In the genomic region with DNA sequence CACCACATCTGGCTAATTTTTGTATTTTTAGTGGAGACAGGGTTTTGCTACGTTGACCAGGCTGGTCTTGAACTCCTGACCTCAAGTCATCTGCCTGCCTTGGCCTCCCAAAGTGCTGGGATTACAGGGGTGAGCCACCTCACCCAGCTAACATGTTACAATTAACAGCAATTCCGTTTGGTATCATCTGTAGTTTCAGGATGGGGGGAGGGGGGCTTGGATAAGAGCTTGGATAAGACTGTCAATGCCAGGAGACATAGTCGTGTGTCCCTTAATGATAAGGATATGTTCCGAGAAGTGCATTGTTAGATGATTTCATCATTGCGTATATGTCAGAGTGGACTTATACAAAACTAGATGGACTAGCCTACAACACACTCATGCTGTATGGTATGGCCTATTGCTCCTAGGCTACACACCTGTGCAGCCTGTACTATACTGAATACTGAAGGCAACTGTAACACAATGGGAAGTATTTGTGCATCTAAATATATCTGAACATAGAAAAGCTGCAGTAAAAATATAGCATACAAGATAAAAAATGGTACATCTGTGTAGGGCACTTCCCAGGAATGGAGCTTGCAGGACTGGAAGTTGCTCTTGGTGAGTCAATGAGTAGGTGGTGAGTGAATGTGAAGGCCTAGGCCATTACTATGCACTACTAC, we compare ENCODE assay signal across 20 cellular contexts.
DNase-seq lines count a peak whose midpoint lies in the region; ATAC-seq, FAIRE-seq and TF ChIP-seq lines count a peak whose summit lies in the region.
"Had no signal": no experiment of that assay in that cellular context is flagged by ENCODE, and none has a peak within 500 bp of the region (broad histone marks: within the 10 kb centered on the region; RNA-seq: fewer than 3 reads in every experiment).

No MANE protein-coding gene starts in this region.

- no peak overlapping the region for H3K14ac ChIP-seq in IMR-90 (replicated peaks; ENCODE audit: low read depth, low read length)

- H3K4me1 Mint-ChIP-seq in activated CD8-positive, alpha-beta T cell treated with anti-CD3 and anti-CD28 coated beads for 36 hours (ENCODE audit: low read depth), result no peaks in the 10 kb centered on the region

- ATAC-seq in IMR-90 (ENCODE audit: low read depth) (peak; percentile 72; the same call in 1 of the 2 replicates), K562 (peak; percentile 89)
- ATAC-seq in activated CD8-positive, alpha-beta T cell treated with anti-CD3 and anti-CD28 coated beads for 36 hours, result no peak
- ATAC-seq: Right ventricle myocardium inferior had no signal

- H3K27ac ChIP-seq in IMR-90 (ENCODE audit: insufficient read depth, low read length), result no peak overlapping the region
- H3K27ac ChIP-seq in K562 (ENCODE audit: extremely low read depth, low read depth, low read length), result peak overlapping the region; percentile 42; the same call in 2 of the 3 replicates
- no peak overlapping the region for H3K27ac ChIP-seq in mesendoderm (ENCODE audit: low read depth, low read length)
- H3K27ac ChIP-seq: KMS-11, SK-N-MC had no signal

- H2AK5ac ChIP-seq in IMR-90 (ENCODE audit: low read depth, low read length) (peak overlapping the region; percentile 3; the same call in 1 of the 2 replicates), mesendoderm (ENCODE audit: low read length) (no peak overlapping the region)

- H3K4me1 ChIP-seq in IMR-90 (ENCODE audit: control insufficient read depth, insufficient read depth, low read length) (no peaks in the 10 kb centered on the region; the same call in 1 of the 2 replicates), K562 (replicated peaks in 1 of 2; ENCODE audit: control insufficient read depth in 2 of 2, insufficient read depth in 2 of 2, low read length in 2 of 2) (peaks cover 0 to 13% of the 10 kb centered on the region in 2 experiments; a peak in 3 of 5 replicates), mesendoderm (ENCODE audit: control insufficient read depth, low read depth, low read length) (peaks cover 3% of the 10 kb centered on the region)

- no peak overlapping the region for H2AK9ac ChIP-seq in IMR-90 (replicated peaks; ENCODE audit: low read depth, low read length, poor library complexity)

- 69% methylated on average over 2 of the region's 5 CpGs; no CpG with 5 or more reads in 1 of the 2 experiments for WGBS in IMR-90 (ENCODE audit: extremely low coverage in 2 of 2, insufficient read length in 1 of 2), 2 experiments
- WGBS in K562 (ENCODE audit: insufficient coverage, low coverage, missing lambda C conversion rate), result under 1% methylated on average over 5 of the region's 5 CpGs
- no CpG with 5 or more reads among the region's 5 CpGs for WGBS in mesendoderm (ENCODE audit: extremely low coverage, insufficient coverage, low lambda C conversion rate)

- peak overlapping the region; percentile 5 for H2BK5ac ChIP-seq in IMR-90 (ENCODE audit: low read depth, low read length, poor library complexity, severe bottlenecking)
- no peak overlapping the region for H2BK5ac ChIP-seq in mesendoderm (ENCODE audit: low read length)

- H3K18ac ChIP-seq in IMR-90 (ENCODE audit: low read depth, low read length) (no peak overlapping the region), mesendoderm (ENCODE audit: low read length) (no peak overlapping the region)

- intact Hi-C loops in IMR-90 (cut with micrococcal nuclease) (no loop called here), K562 (cut with micrococcal nuclease) (no loop called here)
- intact Hi-C loops in activated CD8-positive, alpha-beta T cell treated with anti-CD3 and anti-CD28 coated beads for 36 hours (cut with micrococcal nuclease), result no loop called here

- CTCF ChIA-PET in IMR-90 (lab: Yijun Ruan, JAX) (interaction anchor here (0.5 kb wide), 1 partner anchor 16 kb away, joined by 3 read pairs; no protein-coding TSS in a partner anchor), K562 (lab: Yijun Ruan, JAX; ENCODE audit: low intra/inter-chr PET ratio) (no interaction called here)
- CTCF ChIA-PET in activated CD8-positive, alpha-beta T cell treated with anti-CD3 and anti-CD28 coated beads for 36 hours (lab: Charles Lee), result no interaction called here

- H3K36me3 Mint-ChIP-seq in activated CD8-positive, alpha-beta T cell treated with anti-CD3 and anti-CD28 coated beads for 36 hours (ENCODE audit: low read depth), result no peaks in the 10 kb centered on the region
- H3K36me3 Mint-ChIP-seq: CD4-positive, CD25-positive, alpha-beta regulatory T cell had no signal

- H3K56ac ChIP-seq in IMR-90 (ENCODE audit: extremely low read depth, insufficient read depth, low read length) (no peak overlapping the region), mesendoderm (ENCODE audit: low read length) (no peak overlapping the region)

- H2BK120ac ChIP-seq in IMR-90 (ENCODE audit: low read depth, low read length), result no peak overlapping the region
- H2BK120ac ChIP-seq in mesendoderm (ENCODE audit: low read depth, low read length), result no peak overlapping the region

- in situ Hi-C loops in IMR-90 (cut with MboI; ENCODE audit: low sequenced_read_pairs) (no loop called here), K562 (cut with MboI) (no loop called here)

- no peak overlapping the region for H3K4me3 Mint-ChIP-seq in activated CD8-positive, alpha-beta T cell treated with anti-CD3 and anti-CD28 coated beads for 36 hours
- H3K4me3 Mint-ChIP-seq: B cell; CD4-positive, CD25-positive, alpha-beta regulatory T cell had no signal

- H2BK20ac ChIP-seq in IMR-90 (ENCODE audit: low read depth, low read length), result no peak overlapping the region

- H2BK15ac ChIP-seq in IMR-90 (ENCODE audit: low read depth, low read length) (no peak overlapping the region), mesendoderm (replicated peaks; ENCODE audit: low read depth) (no peak overlapping the region)

- no TSS peak for BruUV-seq in IMR-90 (replicated peaks; lab: Mats Ljungman, UMichigan)
- no TSS peak for BruUV-seq in K562 (replicated peaks; lab: Mats Ljungman, UMichigan)

- POLR2A ChIA-PET in IMR-90 (lab: Charles Lee; ENCODE audit: unreplicated experiment) (no interaction called here), K562 (lab: Yijun Ruan, JAX) (interaction anchor here (0.6 to 1.9 kb wide), 4 partner anchors 10 to 146 kb away, joined by 3 to 5 read pairs (median 4); no protein-coding TSS in a partner anchor)
- POLR2A ChIA-PET in activated CD8-positive, alpha-beta T cell treated with anti-CD3 and anti-CD28 coated beads for 36 hours (lab: Charles Lee), result no interaction called here

- dilution Hi-C loops in IMR-90 (cut with HindIII; ENCODE audit: low sequenced_read_pairs, unreplicated experiment), result no loop called here

- FAIRE-seq in K562 (lab: Jason Lieb, UNC), result peak; percentile 35
- peak; percentile 96 for FAIRE-seq in urothelium cell line (lab: Jason Lieb, UNC)

- no peak overlapping the region for H3K4ac ChIP-seq in IMR-90 (ENCODE audit: low read depth, low read length)
- H3K4ac ChIP-seq in mesendoderm (ENCODE audit: low read depth, low read length), result no peak overlapping the region

- no peaks in the 10 kb centered on the region for H3K9me3 Mint-ChIP-seq in activated CD8-positive, alpha-beta T cell treated with anti-CD3 and anti-CD28 coated beads for 36 hours
- H3K9me3 Mint-ChIP-seq: CD4-positive, CD25-positive, alpha-beta regulatory T cell had no signal

- TF ChIP-seq POLR2A in IMR-90 (IDR thresholded peaks at IDR 0.05; ENCODE audit: low read depth, low read length) (no peak), K562 (conservative IDR thresholded peaks at IDR 0.05) (no peak)

- H4K20me1 ChIP-seq in IMR-90 (ENCODE audit: insufficient read depth, low read length) (no peaks in the 10 kb centered on the region), K562 (replicated peaks; ENCODE audit: control insufficient read depth, insufficient read depth, low read length) (no peaks in the 10 kb centered on the region)

- H3K27me3 ChIP-seq in IMR-90 (ENCODE audit: control insufficient read depth, insufficient read depth, low read length), result no peaks in the 10 kb centered on the region
- H3K27me3 ChIP-seq in K562 (ENCODE audit: control insufficient read depth in 2 of 2, insufficient read depth in 2 of 2, low read length in 2 of 2), result no peaks in the 10 kb centered on the region; a peak in 1 of 5 replicates
- H3K27me3 ChIP-seq in mesendoderm (ENCODE audit: insufficient read depth, low read length, poor library complexity), result no peaks in the 10 kb centered on the region

- H4K5ac ChIP-seq in IMR-90 (ENCODE audit: low read depth, low read length) (no peak overlapping the region), mesendoderm (ENCODE audit: low read length) (no peak overlapping the region)

- H3K9ac ChIP-seq in IMR-90 (ENCODE audit: low read depth, low read length) (no peak overlapping the region), K562 (ENCODE audit: insufficient read depth in 1 of 2, low read depth in 2 of 2, low read length in 2 of 2) (no peak overlapping the region), mesendoderm (ENCODE audit: low read length) (no peak overlapping the region)
- H3K9ac ChIP-seq: KMS-11 had no signal

- H3K4me2 ChIP-seq in IMR-90 (ENCODE audit: low read depth, low read length) (no peak overlapping the region), K562 (ENCODE audit: insufficient read depth, low read length) (peak overlapping the region; percentile 49; the same call in 1 of the 2 replicates), mesendoderm (ENCODE audit: low read length) (no peak overlapping the region)
- H3K4me2 ChIP-seq: KMS-11 had no signal

- H3K27me3 Mint-ChIP-seq in activated CD8-positive, alpha-beta T cell treated with anti-CD3 and anti-CD28 coated beads for 36 hours, result no peaks in the 10 kb centered on the region
- H3K27me3 Mint-ChIP-seq: B cell; CD4-positive, CD25-positive, alpha-beta regulatory T cell had no signal

- H4K8ac ChIP-seq in IMR-90 (ENCODE audit: low read depth in 2 of 2, low read length in 2 of 2) (no peak overlapping the region; a peak in 1 of 4 replicates), mesendoderm (ENCODE audit: low read depth, low read length) (no peak overlapping the region)

- H3K79me2 ChIP-seq in K562 (ENCODE audit: control insufficient read depth, insufficient read depth, low read length), result no peaks in the 10 kb centered on the region
- H3K79me2 ChIP-seq in mesendoderm (ENCODE audit: control insufficient read depth, insufficient read depth, low read length), result no peaks in the 10 kb centered on the region

- H3K9me1 ChIP-seq in IMR-90 (ENCODE audit: insufficient read depth, low read length), result no peaks in the 10 kb centered on the region
- no peaks in the 10 kb centered on the region for H3K9me1 ChIP-seq in K562 (ENCODE audit: control insufficient read depth, insufficient read depth, low read length)

- DNase-seq in IMR-90, result peak; percentile 71
- peak in 3 of 4 experiments; percentile 12 to 35 (median 30) for DNase-seq in K562 (ENCODE audit: extremely low read depth in 1 of 4, low spot score in 3 of 4)
- DNase-seq in foreskin fibroblast, result peak; percentile 59 to 70
- no peak for DNase-seq in urothelium cell line (ENCODE audit: low spot score)
- no peak for DNase-seq in activated CD8-positive, alpha-beta T cell treated with anti-CD3 and anti-CD28 coated beads for 36 hours
- DNase-seq in mesendoderm, result no peak
- DNase-seq in SW 1271 (lab: John Stamatoyannopoulos, UW), result no peak
- no peak for DNase-seq in NCI-H345 (lab: John Stamatoyannopoulos, UW)
- DNase-seq: Caco-2; CD4-positive, CD25-positive, alpha-beta regulatory T cell; DMS153; GOT3; NCI-H1436 treated with DMSO at 0.1 percent for 48 hours; NCI-H2081; NCI-H510A treated with DMSO at 0.1 percent for 48 hours; NCI-H82 had no signal

- H3K79me1 ChIP-seq in IMR-90 (ENCODE audit: low read depth in 1 of 2, low read length in 2 of 2), result no peaks in the 10 kb centered on the region
- H3K79me1 ChIP-seq in mesendoderm (ENCODE audit: low read length), result no peaks in the 10 kb centered on the region

- no peak overlapping the region for H3K23ac ChIP-seq in IMR-90 (ENCODE audit: low read depth, low read length)
- no peak overlapping the region for H3K23ac ChIP-seq in mesendoderm (ENCODE audit: low read length)

- H2AFZ ChIP-seq in IMR-90 (replicated peaks; ENCODE audit: low read length, poor library complexity) (no peak overlapping the region), K562 (ENCODE audit: low read depth, low read length) (no peak overlapping the region)

- H4K91ac ChIP-seq in IMR-90 (ENCODE audit: insufficient read depth, low read depth, low read length), result no peak overlapping the region

- no peak for TF ChIP-seq CTCF in IMR-90 (conservative IDR thresholded peaks at IDR 0.05; ENCODE audit: low read depth, low read length)
- no peak for TF ChIP-seq CTCF in K562 (IDR thresholded peaks at IDR 0.05 in 2 of 3, conservative IDR thresholded peaks at IDR 0.05 in 1 of 3; ENCODE audit: insufficient read depth in 2 of 3, low read depth in 1 of 3, low read length in 3 of 3)
- no peak for TF ChIP-seq CTCF in foreskin fibroblast (IDR thresholded peaks at IDR 0.05; ENCODE audit: low read depth, low read length)
- TF ChIP-seq CTCF in activated CD8-positive, alpha-beta T cell treated with anti-CD3 and anti-CD28 coated beads for 36 hours (IDR thresholded peaks at IDR 0.05), result no peak

- no peak overlapping the region for H3K27ac Mint-ChIP-seq in activated CD8-positive, alpha-beta T cell treated with anti-CD3 and anti-CD28 coated beads for 36 hours
- H3K27ac Mint-ChIP-seq: B cell; CD4-positive, CD25-positive, alpha-beta regulatory T cell had no signal

- TF ChIP-seq EP300 in K562 (IDR thresholded peaks at IDR 0.05; ENCODE audit: low read length), result peak; percentile 92

- H3K9me3 ChIP-seq in IMR-90 (ENCODE audit: control insufficient read depth, insufficient read depth, low read length), result no peaks in the 10 kb centered on the region
- H3K9me3 ChIP-seq in K562 (replicated peaks; ENCODE audit: control insufficient read depth, insufficient read depth, low read depth, low read length), result no peaks in the 10 kb centered on the region
- H3K9me3 ChIP-seq: Caco-2 had no signal

- no peaks in the 10 kb centered on the region for H3K36me3 ChIP-seq in IMR-90 (ENCODE audit: control insufficient read depth, insufficient read depth, low read length)
- H3K36me3 ChIP-seq in K562 (ENCODE audit: control insufficient read depth, insufficient read depth, low read length), result no peaks in the 10 kb centered on the region
- H3K36me3 ChIP-seq in mesendoderm (ENCODE audit: control insufficient read depth, insufficient read depth, low read length), result no peaks in the 10 kb centered on the region

- TF ChIP-seq RAD21 in IMR-90 (IDR thresholded peaks at IDR 0.05; ENCODE audit: low read length) (no peak), K562 (CRISPR knock-in tag; conservative IDR thresholded peaks at IDR 0.05 in 1 of 2, IDR thresholded peaks at IDR 0.05 in 1 of 2) (no peak)

- no peak overlapping the region for H3K4me3 ChIP-seq in IMR-90 (ENCODE audit: insufficient read depth, low read depth, low read length)
- no peak overlapping the region for H3K4me3 ChIP-seq in K562
- no peak overlapping the region for H3K4me3 ChIP-seq in foreskin fibroblast (ENCODE audit: low read depth in 1 of 2, low read length in 2 of 2)
- H3K4me3 ChIP-seq in mesendoderm (ENCODE audit: low read length), result no peak overlapping the region
- H3K4me3 ChIP-seq: SK-N-MC had no signal

Comparison
In these comparisons a context has a peak if more than half of its experiments do, and no peak if none do; other contexts are left out.
1. DNase-seq: peak in IMR-90 (single experiment), K562 (3 of 4) and foreskin fibroblast (2 of 2); none in urothelium cell line (single experiment), activated CD8-positive, alpha-beta T cell treated with anti-CD3 and anti-CD28 coated beads for 36 hours (single experiment), mesendoderm (single experiment), SW 1271 (0 of 2) and NCI-H345 (single experiment).